In the genomic region with DNA sequence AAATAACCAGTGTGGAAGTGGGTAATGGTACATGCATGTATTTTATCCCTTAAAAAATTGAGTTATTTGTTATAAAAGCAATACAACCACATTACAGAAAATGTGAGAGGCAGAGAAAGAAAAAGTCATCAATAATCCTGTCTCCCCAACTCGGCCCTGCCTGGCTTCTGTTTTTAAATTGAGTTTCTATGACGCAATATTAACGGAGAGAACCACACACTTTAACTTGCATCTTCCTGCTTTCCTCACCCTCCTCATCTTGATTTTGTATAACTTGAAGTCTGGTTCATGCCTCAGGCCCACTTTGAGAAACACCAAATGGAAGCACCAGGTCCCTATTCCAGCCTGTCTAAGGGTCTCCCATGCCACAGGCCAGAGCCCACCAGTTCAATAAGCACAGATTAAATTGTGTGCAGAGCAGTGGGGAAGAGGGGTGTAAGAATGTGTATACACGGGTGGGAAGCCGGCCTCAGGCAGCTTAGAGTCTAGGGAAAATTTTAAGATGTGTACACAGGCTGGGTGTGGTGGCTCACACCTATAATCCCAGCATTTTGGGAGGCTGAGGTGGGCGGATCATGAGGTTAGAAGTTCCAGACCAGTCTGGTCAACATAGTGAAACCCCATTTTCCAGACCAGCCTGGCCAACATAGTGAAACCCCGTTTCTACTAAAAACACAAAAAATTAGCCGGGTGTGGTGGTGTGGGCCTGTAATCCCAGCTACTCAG, we compare ENCODE assay signal across 2 cellular contexts.
TF ChIP-seq lines count a peak whose summit lies in the region.

No MANE protein-coding gene starts in this region.

TF ChIP-seq in A549, 52 proteins besides CTCF, POLR2A, EP300 and RAD21 (continued from another document):
- TF ChIP-seq CEBPB (IDR thresholded peaks at IDR 0.05) (peak in 1 of 2 experiments; percentile 26; a peak in 1 of 4 replicates), CBX8 (IDR thresholded peaks at IDR 0.05) (no peak)
TF ChIP-seq in A549: peak in this region for 1.

TF ChIP-seq in IMR-90, 13 proteins besides CTCF, POLR2A, EP300 and RAD21:
- TF ChIP-seq, protein P1, sequence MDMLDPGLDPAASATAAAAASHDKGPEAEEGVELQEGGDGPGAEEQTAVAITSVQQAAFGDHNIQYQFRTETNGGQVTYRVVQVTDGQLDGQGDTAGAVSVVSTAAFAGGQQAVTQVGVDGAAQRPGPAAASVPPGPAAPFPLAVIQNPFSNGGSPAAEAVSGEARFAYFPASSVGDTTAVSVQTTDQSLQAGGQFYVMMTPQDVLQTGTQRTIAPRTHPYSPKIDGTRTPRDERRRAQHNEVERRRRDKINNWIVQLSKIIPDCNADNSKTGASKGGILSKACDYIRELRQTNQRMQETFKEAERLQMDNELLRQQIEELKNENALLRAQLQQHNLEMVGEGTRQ (IDR thresholded peaks at IDR 0.05; ENCODE audit: low read depth, low read length), result no peak
- TF ChIP-seq SMC3 (IDR thresholded peaks at IDR 0.05; ENCODE audit: low read depth, low read length), result no peak
- TF ChIP-seq, protein P2, sequence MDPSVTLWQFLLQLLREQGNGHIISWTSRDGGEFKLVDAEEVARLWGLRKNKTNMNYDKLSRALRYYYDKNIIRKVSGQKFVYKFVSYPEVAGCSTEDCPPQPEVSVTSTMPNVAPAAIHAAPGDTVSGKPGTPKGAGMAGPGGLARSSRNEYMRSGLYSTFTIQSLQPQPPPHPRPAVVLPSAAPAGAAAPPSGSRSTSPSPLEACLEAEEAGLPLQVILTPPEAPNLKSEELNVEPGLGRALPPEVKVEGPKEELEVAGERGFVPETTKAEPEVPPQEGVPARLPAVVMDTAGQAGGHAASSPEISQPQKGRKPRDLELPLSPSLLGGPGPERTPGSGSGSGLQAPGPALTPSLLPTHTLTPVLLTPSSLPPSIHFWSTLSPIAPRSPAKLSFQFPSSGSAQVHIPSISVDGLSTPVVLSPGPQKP (IDR thresholded peaks at IDR 0.05; ENCODE audit: borderline replicate concordance, low read depth, low read length), result no peak
- TF ChIP-seq MAZ (IDR thresholded peaks at IDR 0.05; ENCODE audit: borderline replicate concordance, low read depth, low read length), result no peak
- no peak for TF ChIP-seq MAFK (IDR thresholded peaks at IDR 0.05; ENCODE audit: low read depth, low read length)
- TF ChIP-seq CEBPB (IDR thresholded peaks at IDR 0.05; ENCODE audit: low read depth, low read length), result peak; percentile 59
- TF ChIP-seq NFE2L2 (IDR thresholded peaks at IDR 0.05; ENCODE audit: low read depth, low read length), result no peak
